1 cellular context compared by ENCODE assay signal in genomic region chr12:45130881-45131281, GRCh38.
A peak's percentile ranks its signal among the peaks of the same experiment; 100 is the strongest.
TF ChIP-seq lines count a peak whose summit lies in the region.

No MANE protein-coding gene starts in this region.

TF ChIP-seq in HEK293, 187 proteins besides CTCF, POLR2A, EP300 and RAD21 (continued from another document):
- TF ChIP-seq ZNF843 (tag by site-specific recombination; IDR thresholded peaks at IDR 0.05) = no peak
- TF ChIP-seq ZNF394 (tag by site-specific recombination; IDR thresholded peaks at IDR 0.05; ENCODE audit: borderline replicate concordance) = no peak
- TF ChIP-seq HOXA7 (CRISPR knock-in tag; IDR thresholded peaks at IDR 0.05; ENCODE audit: borderline replicate concordance) = no peak
- no peak for TF ChIP-seq ZXDB (tag by site-specific recombination; IDR thresholded peaks at IDR 0.05)
- peak; percentile 98 for TF ChIP-seq SCRT2 (tag by site-specific recombination; IDR thresholded peaks at IDR 0.05)
- TF ChIP-seq ZNF654 (tag by site-specific recombination; IDR thresholded peaks at IDR 0.05; ENCODE audit: low read depth) = peak; percentile 93
- no peak for TF ChIP-seq ZNF529 (tag by site-specific recombination; IDR thresholded peaks at IDR 0.05; ENCODE audit: insufficient replicate concordance)
- no peak for TF ChIP-seq ZNF2 (tag by site-specific recombination; IDR thresholded peaks at IDR 0.05)
- peak; percentile 94 for TF ChIP-seq SCRT1 (tag by site-specific recombination; IDR thresholded peaks at IDR 0.05; ENCODE audit: borderline replicate concordance)
- TF ChIP-seq ZNF391 (tag by site-specific recombination; IDR thresholded peaks at IDR 0.05; ENCODE audit: borderline replicate concordance, low read depth) = no peak
- TF ChIP-seq ZNF274 (IDR thresholded peaks at IDR 0.05; ENCODE audit: low read length) = no peak
- TF ChIP-seq ZNF274 (tag by site-specific recombination; IDR thresholded peaks at IDR 0.05; ENCODE audit: borderline replicate concordance) = no peak
- TF ChIP-seq MZF1 (tag by site-specific recombination; IDR thresholded peaks at IDR 0.05; ENCODE audit: borderline replicate concordance) = no peak
- TF ChIP-seq ZNF248 (tag by site-specific recombination; IDR thresholded peaks at IDR 0.05) = no peak
- peak; percentile 92 for TF ChIP-seq ZBTB48 (tag by site-specific recombination; IDR thresholded peaks at IDR 0.05)
- no peak for TF ChIP-seq KLF8 (tag by site-specific recombination; IDR thresholded peaks at IDR 0.05)
- TF ChIP-seq ZNF701 (tag by site-specific recombination; IDR thresholded peaks at IDR 0.05) = no peak
- TF ChIP-seq MEIS1 (CRISPR knock-in tag; IDR thresholded peaks at IDR 0.05; ENCODE audit: borderline replicate concordance) = no peak
- no peak for TF ChIP-seq ZSCAN18 (tag by site-specific recombination; IDR thresholded peaks at IDR 0.05)
- no peak for TF ChIP-seq ZNF626 (tag by site-specific recombination; IDR thresholded peaks at IDR 0.05)
- no peak for TF ChIP-seq ZFP41 (tag by site-specific recombination; IDR thresholded peaks at IDR 0.05; ENCODE audit: borderline replicate concordance)
- no peak for TF ChIP-seq KLF7 (tag by site-specific recombination; IDR thresholded peaks at IDR 0.05; ENCODE audit: borderline replicate concordance)
- no peak for TF ChIP-seq IKZF3 (tag by site-specific recombination; IDR thresholded peaks at IDR 0.05)
- TF ChIP-seq SP3 (tag by site-specific recombination; IDR thresholded peaks at IDR 0.05) = no peak
- no peak for TF ChIP-seq ZBTB10 (tag by site-specific recombination; IDR thresholded peaks at IDR 0.05)
- TF ChIP-seq KLF9 (tag by site-specific recombination; IDR thresholded peaks at IDR 0.05; ENCODE audit: low read depth) = no peak
- TF ChIP-seq YY2 (tag by site-specific recombination; IDR thresholded peaks at IDR 0.05) = no peak
- no peak for TF ChIP-seq ZNF792 (tag by site-specific recombination; IDR thresholded peaks at IDR 0.05)
- TF ChIP-seq ZNF585B (tag by site-specific recombination; IDR thresholded peaks at IDR 0.05) = no peak
